Comparison of ENCODE assay signal across 8 cellular contexts in the genomic region with DNA sequence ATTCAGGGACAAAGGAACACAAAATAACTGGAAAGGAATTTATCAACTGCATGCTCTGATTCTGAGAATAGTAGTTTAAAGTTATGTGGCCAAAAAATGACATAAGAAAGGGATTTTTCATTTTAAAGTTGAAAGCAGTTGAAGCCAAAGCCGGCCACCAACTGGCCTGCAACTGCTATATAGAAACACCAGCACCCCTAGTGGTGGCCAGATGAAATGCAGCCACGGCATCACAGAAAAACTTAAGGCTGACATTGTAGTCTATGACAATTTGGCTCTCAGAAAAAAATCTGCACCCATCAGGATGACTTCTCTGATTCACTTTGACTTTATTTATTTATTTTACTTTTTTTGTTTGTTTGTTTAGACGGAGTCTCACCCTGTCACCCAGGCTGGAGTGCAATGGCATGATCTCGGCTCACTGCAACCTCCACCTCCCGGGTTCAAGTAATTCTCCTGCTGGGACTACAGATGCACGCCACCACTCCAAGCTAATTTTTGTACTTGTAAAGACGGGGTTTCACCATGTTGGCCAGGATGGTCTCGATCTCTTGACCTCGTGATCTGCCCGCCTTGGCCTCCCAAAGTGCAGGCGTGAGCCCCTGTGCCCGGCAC.
A peak's percentile ranks its signal among the peaks of the same experiment; 100 is the strongest.
DNase-seq lines count a peak whose midpoint lies in the region; TF ChIP-seq lines count a peak whose summit lies in the region.

No MANE protein-coding gene starts in this region.

- in situ Hi-C loops in HAP-1 (cut with MboI; ENCODE audit: low sequenced_read_pairs) (no loop called here), astrocyte of the spinal cord (cut with HindIII; ENCODE audit: low sequenced_read_pairs) (no loop called here)

- DNase-seq in DMS 273 (lab: John Stamatoyannopoulos, UW; ENCODE audit: unreplicated experiment) (peak; percentile 72), DMS 273 treated with DMSO at 0.1 percent for 48 hours (lab: John Stamatoyannopoulos, UW) (no peak), HAP-1 (ENCODE audit: low spot score in 2 of 2) (peak; percentile 56 to 83), MV-4-11 (lab: John Stamatoyannopoulos, UW) (peak; percentile 57), T-helper 9 cell (peak; percentile 51), astrocyte of the spinal cord (ENCODE audit: low read depth, low spot score) (peak; percentile 66), iPS DF 4.7 (ENCODE audit: extremely low read depth, low spot score) (peak; percentile 16)
- DNase-seq in stimulated activated CD4-positive, alpha-beta T cell treated with anti-CD3 and anti-CD28 coated beads, Interleukin-12 subunit alpha, Interleukin-12 subunit beta, amount 100 ng/mL, for 48 hours (ENCODE audit: low read depth in 2 of 3, low spot score in 1 of 3) = peak; percentile 46 to 60 (median 56)

- H3K4me3 ChIP-seq in HAP-1 (no peak overlapping the region), astrocyte of the spinal cord (ENCODE audit: low read depth, low read length) (no peak overlapping the region)

- H3K4me1 ChIP-seq in HAP-1 = peaks cover 21% of the 10 kb centered on the region

- peak; percentile 97 for TF ChIP-seq CTCF in astrocyte of the spinal cord (IDR thresholded peaks at IDR 0.05; ENCODE audit: low read depth, low read length)

- no peaks in the 10 kb centered on the region for H3K9me3 ChIP-seq in HAP-1

- no peaks in the 10 kb centered on the region for H3K27me3 ChIP-seq in HAP-1 (ENCODE audit: low read depth)

- H3K36me3 ChIP-seq in HAP-1 (replicated peaks) = peaks cover 2% of the 10 kb centered on the region; the same call in 1 of the 2 replicates
